8 cellular contexts compared by ENCODE assay signal in the genomic region with DNA sequence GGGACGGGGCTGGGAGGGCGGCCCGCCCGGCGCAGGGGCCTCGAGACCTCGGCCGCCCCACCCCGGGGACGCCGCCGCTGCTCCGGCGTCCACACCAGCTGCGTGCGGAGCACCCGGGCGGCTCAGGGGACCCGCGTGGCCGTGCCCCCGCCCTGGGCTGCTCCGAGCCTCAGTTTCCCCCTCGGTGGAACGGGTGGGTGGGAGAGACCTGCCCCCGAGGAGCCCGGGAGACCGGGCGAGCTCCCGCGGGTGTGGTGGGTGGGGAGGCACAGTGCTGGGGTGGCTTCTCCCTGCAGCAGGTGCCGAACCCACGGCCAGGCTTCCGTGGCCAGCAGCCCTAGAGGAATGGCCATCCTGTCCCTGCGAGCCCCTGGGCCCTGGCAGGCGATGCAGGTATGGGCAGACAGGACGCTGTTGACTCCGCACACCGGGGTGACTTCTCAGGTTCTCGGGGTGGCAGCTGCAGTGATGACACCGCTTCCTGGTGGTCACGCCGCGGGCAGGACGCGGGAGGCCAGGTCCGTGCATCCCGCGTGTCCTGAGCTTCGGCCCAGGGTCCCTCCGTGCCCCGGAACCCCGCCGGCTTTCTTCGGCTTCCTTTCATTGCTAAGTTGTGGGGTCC. TPM values are rescaled to one million over a fixed set of nuclear protein-coding genes. Genes with fewer than 3 reads are reported as not detected.
DNase-seq lines count a peak whose midpoint lies in the region; ATAC-seq, FAIRE-seq and TF ChIP-seq lines count a peak whose summit lies in the region.

No MANE protein-coding gene starts in this region.

- ATAC-seq in esophagus mucosa (peak; percentile 7), pancreas (peak in 1 of 4 donors; percentile 2), HG02642 (IDR thresholded peaks at IDR 0.05; ENCODE audit: poor library complexity, unreplicated experiment) (no peak), GM18505 (IDR thresholded peaks at IDR 0.05; ENCODE audit: unreplicated experiment) (no peak)

- peaks cover 0 to 29% (median 11%) of the 10 kb centered on the region in 4 donors for H3K4me1 ChIP-seq in Peyer's patch
- peaks cover 0 to 9% (median 0%) of the 10 kb centered on the region in 3 donors for H3K4me1 ChIP-seq in pancreas

- WGBS in pancreas, 2 donors = 10 to 27% methylated on average over 26 to 55 of the region's 55 CpGs

- H3K27ac ChIP-seq in Peyer's patch (peak overlapping the region in 1 of 4 donors; percentile 25), pancreas (no peak overlapping the region)

- no peaks in the 10 kb centered on the region for H3K27me3 ChIP-seq in Peyer's patch
- no peaks in the 10 kb centered on the region for H3K27me3 ChIP-seq in pancreas

- H3K9me3 ChIP-seq in Peyer's patch = peaks cover 0 to 7% (median 0%) of the 10 kb centered on the region in 4 donors
- no peaks in the 10 kb centered on the region for H3K9me3 ChIP-seq in pancreas

- FAIRE-seq in pancreas (lab: Jason Lieb, UNC) = no peak

- TF ChIP-seq POLR2A in Peyer's patch (IDR thresholded peaks at IDR 0.05) = no peak
- TF ChIP-seq POLR2A in GM18505 (IDR thresholded peaks at IDR 0.05; ENCODE audit: borderline replicate concordance, extremely low read depth, insufficient read depth, insufficient read length) = no peak

- TF ChIP-seq CTCF in Peyer's patch (IDR thresholded peaks at IDR 0.05) = no peak
- TF ChIP-seq CTCF in pancreas (IDR thresholded peaks at IDR 0.05) = no peak

- DNase-seq in D341Med (ENCODE audit: low spot score) (peak; percentile 72), Peyer's patch (no peak), pancreas (peak in 2 of 6 donors; percentile 30 to 82), retina (no peak), NCI-H2196 (lab: John Stamatoyannopoulos, UW; ENCODE audit: unreplicated experiment) (no peak)

- intact Hi-C loops in pancreas (cut with DNase I) = no loop called here

- peak overlapping the region; percentile 48 to 84 (median 67) for H3K4me3 ChIP-seq in Peyer's patch
- H3K4me3 ChIP-seq in pancreas = peak overlapping the region; percentile 47 to 69 (median 54)

- H3K36me3 ChIP-seq in Peyer's patch = no peaks in the 10 kb centered on the region
- no peaks in the 10 kb centered on the region for H3K36me3 ChIP-seq in pancreas

RNA-seq across cellular contexts. Expression of gene DEF8, which starts 0.7 kb away (rescaled TPM):
- total RNA-seq in Peyer's patch (100 to 1,000 TPM in 1 of 4 donors, 10 to 100 TPM in 3; 28.4 to 237 (median 60.9) TPM), esophagus mucosa (29.9 TPM), pancreas (10 to 100 TPM; 23.1 to 41.0 (median 27.5) TPM)
- 10 to 100 TPM; 68.8 to 72.2 TPM for polyA plus RNA-seq in pancreas

RNA-seq across cellular contexts. Expression of gene TUBB3, which starts 26.1 kb away (rescaled TPM):
- 10 to 100 TPM in 1 of 4 donors, 1 to 10 TPM in 3; 2.1 to 12.4 (median 4.6) TPM for total RNA-seq in Peyer's patch
- 22.0 TPM for total RNA-seq in esophagus mucosa
- 10 to 100 TPM in 1 of 6 donors, 1 to 10 TPM in 3, under 1 TPM in 2; 0.37 to 25.4 (median 1.6) TPM for total RNA-seq in pancreas
- 1 to 10 TPM; 1.8 to 4.7 TPM for polyA plus RNA-seq in pancreas

RNA-seq across cellular contexts. Expression of gene MC1R, which starts 30.6 kb away (rescaled TPM):
- total RNA-seq in Peyer's patch (10 to 100 TPM in 2 of 4 donors, 1 to 10 TPM in 2; 8.3 to 29.2 (median 11.2) TPM), esophagus mucosa (1.6 TPM), pancreas (1 to 10 TPM; 1.1 to 3.3 (median 1.6) TPM)
- polyA plus RNA-seq in pancreas = 10 to 100 TPM in 1 of 2 donors, 1 to 10 TPM in 1; 9.4 to 14.3 TPM
